ENCODE assay signal across 11 cellular contexts in the genomic region with DNA sequence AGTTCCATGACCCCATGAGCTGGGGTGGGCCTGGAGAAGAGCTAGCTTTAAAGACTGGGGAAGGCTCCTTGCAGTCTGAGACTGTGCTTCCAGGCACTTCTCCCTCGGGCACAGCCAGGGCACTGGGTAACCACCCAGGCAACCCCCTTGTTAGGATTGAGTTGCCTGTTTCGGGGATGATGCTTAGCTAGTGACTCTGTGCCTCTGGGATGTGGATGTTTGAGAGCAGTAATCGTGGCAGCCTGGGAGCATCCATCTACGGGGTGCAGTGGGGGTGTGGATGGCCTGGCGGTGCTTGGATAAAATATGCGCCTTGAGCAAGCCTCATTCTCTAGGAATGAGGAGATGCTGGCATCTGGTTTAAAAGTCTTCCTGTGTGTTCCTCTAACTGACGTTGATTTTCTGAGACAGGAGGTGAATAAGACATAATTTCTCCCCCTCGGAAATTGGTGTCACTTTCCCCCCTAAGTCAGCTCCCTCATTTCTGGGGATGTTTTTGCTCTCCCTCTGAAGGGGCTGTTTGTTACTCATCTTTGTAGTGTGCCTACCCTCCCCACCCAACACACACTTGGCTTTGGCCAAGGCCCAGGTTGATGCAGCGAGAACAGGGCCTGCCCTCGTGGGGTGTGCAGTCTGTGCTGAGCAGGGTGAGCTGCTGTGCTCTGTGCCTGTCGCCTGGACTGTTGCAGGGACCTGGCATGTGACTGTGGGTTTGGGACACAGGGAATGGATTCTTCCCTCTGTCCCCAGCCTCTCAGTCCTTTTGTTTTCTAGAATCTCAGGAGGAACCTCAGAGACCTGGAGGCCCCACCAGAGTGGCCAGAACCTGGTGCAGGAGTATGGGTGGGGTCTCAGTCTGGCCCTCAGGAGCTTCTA. TPM values are rescaled to one million over a fixed set of nuclear protein-coding genes. Genes with fewer than 3 reads are reported as not detected.
DNase-seq lines count a peak whose midpoint lies in the region; ATAC-seq lines count a peak whose summit lies in the region.
"Had no signal": no experiment of that assay in that cellular context is flagged by ENCODE, and none has a peak within 500 bp of the region (broad histone marks: within the 10 kb centered on the region; RNA-seq: fewer than 3 reads in every experiment).

No MANE protein-coding gene starts in this region.

- no peaks in the 10 kb centered on the region for H3K27me3 ChIP-seq in MG63
- H3K27me3 ChIP-seq: Peyer's patch had no signal

- ATAC-seq in activated CD4-positive, CD25-positive, alpha-beta regulatory T cell treated with anti-CD3 and anti-CD28 coated beads, Interleukin-2, amount 50 U/mL, for 24 hours, result no peak

- peak overlapping the region; percentile 82 for H3K27ac ChIP-seq in substantia nigra (ENCODE audit: low read depth, low read length, poor library complexity, severe bottlenecking)
- H3K27ac ChIP-seq: cardiac muscle cell, Peyer's patch had no signal

- peak; percentile 45 for DNase-seq in activated effector memory CD4-positive, alpha-beta T cell treated with anti-CD3 and anti-CD28 coated beads, Interleukin-2, amount 50 U/mL, for 16 hours
- no peak for DNase-seq in activated effector memory CD4-positive, alpha-beta T cell treated with Interleukin-2 at 50 U/mL for 16 hours
- DNase-seq in amniotic epithelial cell (ENCODE audit: low read depth) (peak; percentile 46), mesenteric fat pad (ENCODE audit: low spot score) (peak; percentile 51), substantia nigra (lab: John Stamatoyannopoulos, UW) (no peak), MG63 (no peak), GM19238 (ENCODE audit: insufficient read length, low spot score) (no peak)

- no peaks in the 10 kb centered on the region for H3K36me3 ChIP-seq in MG63
- H3K36me3 ChIP-seq: cardiac muscle cell, HAP-1, Peyer's patch had no signal

- H3K9me3 ChIP-seq in MG63, result no peaks in the 10 kb centered on the region
- H3K9me3 ChIP-seq: HAP-1, Peyer's patch had no signal

- H3K4me3 ChIP-seq in MG63, result no peak overlapping the region
- H3K4me3 ChIP-seq: cardiac muscle cell, Peyer's patch had no signal

RNA-seq across cellular contexts. Expression of a gene that starts 2.0 kb away (rescaled TPM):
- total RNA-seq in mesenteric fat pad, result 18.3 TPM
- 10.5 and 12.8 TPM in 2 replicates for total RNA-seq in MG63 (2014; rRNA removed; shearing (Covaris generic); ENCODE audit: low replicate concordance)

Comparison
In these comparisons a context has a peak if more than half of its experiments do, and no peak if none do; other contexts are left out.
1. DNase-seq: peak in activated effector memory CD4-positive, alpha-beta T cell treated with anti-CD3 and anti-CD28 coated beads, Interleukin-2, amount 50 U/mL, for 16 hours (single experiment), amniotic epithelial cell (single experiment) and mesenteric fat pad (single experiment); none in activated effector memory CD4-positive, alpha-beta T cell treated with Interleukin-2 at 50 U/mL for 16 hours (single experiment), substantia nigra (0 of 49), MG63 (single experiment) and GM19238 (single experiment).